ENCODE assay signal across 1 cellular context in the genomic region with DNA sequence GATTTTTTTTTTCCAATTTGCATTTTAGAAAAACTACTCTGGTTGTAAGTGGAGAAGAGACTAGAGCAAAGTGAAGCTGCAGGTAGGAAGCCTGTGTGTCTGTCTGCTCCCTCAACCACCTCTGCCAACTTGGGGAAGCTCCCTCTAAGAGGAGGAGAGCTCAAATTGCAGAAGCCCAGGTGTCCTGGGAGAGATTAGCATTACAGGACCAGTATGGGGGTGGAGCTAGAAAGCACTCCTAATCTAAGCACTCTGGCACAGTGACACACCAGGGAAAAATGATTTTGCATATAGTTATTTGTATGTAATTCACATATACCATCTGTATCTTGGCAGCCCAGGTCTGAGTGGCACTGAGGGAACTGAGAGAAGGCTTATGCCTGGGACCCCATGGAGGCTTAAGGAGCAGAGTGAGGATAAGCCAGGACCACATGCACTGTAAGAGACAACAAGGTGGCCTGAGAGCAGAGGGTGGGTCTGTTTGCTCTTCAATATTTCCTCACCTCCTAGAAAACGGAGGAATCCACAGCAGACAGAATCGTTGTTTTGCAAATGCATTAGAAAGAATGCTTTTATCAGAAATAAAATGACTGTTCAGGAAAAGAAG.
TF ChIP-seq lines count a peak whose summit lies in the region.

No MANE protein-coding gene starts in this region.

TF ChIP-seq in HepG2, 621 proteins besides CTCF, POLR2A, EP300 and RAD21:
- TF ChIP-seq, protein P1, sequence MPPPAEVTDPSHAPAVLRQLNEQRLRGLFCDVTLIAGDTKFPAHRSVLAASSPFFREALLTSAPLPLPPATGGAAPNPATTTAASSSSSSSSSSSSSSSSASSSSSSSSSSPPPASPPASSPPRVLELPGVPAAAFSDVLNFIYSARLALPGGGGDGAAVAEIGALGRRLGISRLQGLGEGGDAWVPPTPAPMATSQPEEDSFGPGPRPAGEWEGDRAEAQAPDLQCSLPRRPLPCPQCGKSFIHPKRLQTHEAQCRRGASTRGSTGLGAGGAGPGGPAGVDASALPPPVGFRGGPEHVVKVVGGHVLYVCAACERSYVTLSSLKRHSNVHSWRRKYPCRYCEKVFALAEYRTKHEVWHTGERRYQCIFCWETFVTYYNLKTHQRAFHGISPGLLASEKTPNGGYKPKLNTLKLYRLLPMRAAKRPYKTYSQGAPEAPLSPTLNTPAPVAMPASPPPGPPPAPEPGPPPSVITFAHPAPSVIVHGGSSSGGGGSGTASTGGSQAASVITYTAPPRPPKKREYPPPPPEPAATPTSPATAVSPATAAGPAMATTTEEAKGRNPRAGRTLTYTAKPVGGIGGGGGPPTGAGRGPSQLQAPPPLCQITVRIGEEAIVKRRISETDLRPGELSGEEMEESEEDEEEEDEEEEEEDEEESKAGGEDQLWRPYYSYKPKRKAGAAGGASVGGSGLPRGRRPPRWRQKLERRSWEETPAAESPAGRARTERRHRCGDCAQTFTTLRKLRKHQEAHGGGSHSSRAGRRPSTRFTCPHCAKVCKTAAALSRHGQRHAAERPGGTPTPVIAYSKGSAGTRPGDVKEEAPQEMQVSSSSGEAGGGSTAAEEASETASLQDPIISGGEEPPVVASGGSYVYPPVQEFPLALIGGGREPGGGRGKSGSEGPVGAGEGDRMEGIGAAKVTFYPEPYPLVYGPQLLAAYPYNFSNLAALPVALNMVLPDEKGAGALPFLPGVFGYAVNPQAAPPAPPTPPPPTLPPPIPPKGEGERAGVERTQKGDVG (CRISPR knock-in tag; IDR thresholded peaks at IDR 0.05; ENCODE audit: borderline replicate concordance), result no peak
- TF ChIP-seq ARNTL (CRISPR knock-in tag; IDR thresholded peaks at IDR 0.05), result 0 out of 2 replicates have a peak, but pooled peaks have one; percentile 46
- no peak for TF ChIP-seq FIP1L1 (IDR thresholded peaks at IDR 0.05; ENCODE audit: borderline replicate concordance, insufficient read depth, low read depth, low read length)
